Comparison of ENCODE assay signal across 14 cellular contexts in genomic region chr3:114659109-114660081, GRCh38.
DNase-seq lines count a peak whose midpoint lies in the region; ATAC-seq and TF ChIP-seq lines count a peak whose summit lies in the region.
"Had no signal": no experiment of that assay in that cellular context is flagged by ENCODE, and none has a peak within 500 bp of the region (broad histone marks: within the 10 kb centered on the region; RNA-seq: fewer than 3 reads in every experiment).

No MANE protein-coding gene starts in this region.

- no peaks in the 10 kb centered on the region for H3K27me3 Mint-ChIP-seq in neural crest cell (ENCODE audit: low read depth)

- H3K36me3 Mint-ChIP-seq in neural crest cell (ENCODE audit: low read depth) = peaks cover 3% of the 10 kb centered on the region
- H3K36me3 Mint-ChIP-seq: stimulated activated effector memory CD8-positive, alpha-beta T cell treated with anti-CD3 and anti-CD28 coated beads, Interleukin-12 subunit alpha, Interleukin-12 subunit beta, amount 100 ng/mL, for 72 hours had no signal

- no peak for TF ChIP-seq CTCF in neural crest cell (conservative IDR thresholded peaks at IDR 0.05)

- H3K4me3 Mint-ChIP-seq in neural crest cell = no peak overlapping the region
- H3K4me3 Mint-ChIP-seq: activated T-cell treated with anti-CD3 and anti-CD28 coated beads, Interleukin-2, amount 50 U/mL, for 72 hours; immature natural killer cell; stimulated activated effector memory CD8-positive, alpha-beta T cell treated with anti-CD3 and anti-CD28 coated beads, Interleukin-12 subunit alpha, Interleukin-12 subunit beta, amount 100 ng/mL, for 72 hours had no signal

- H3K9me3 Mint-ChIP-seq in neural crest cell = peaks cover 2% of the 10 kb centered on the region
- H3K9me3 Mint-ChIP-seq: stimulated activated effector memory CD8-positive, alpha-beta T cell treated with anti-CD3 and anti-CD28 coated beads, Interleukin-12 subunit alpha, Interleukin-12 subunit beta, amount 100 ng/mL, for 72 hours had no signal

- peaks cover 21% of the 10 kb centered on the region for H3K4me1 Mint-ChIP-seq in neural crest cell
- H3K4me1 Mint-ChIP-seq: immature natural killer cell; stimulated activated effector memory CD8-positive, alpha-beta T cell treated with anti-CD3 and anti-CD28 coated beads, Interleukin-12 subunit alpha, Interleukin-12 subunit beta, amount 100 ng/mL, for 72 hours had no signal

- no peak for ATAC-seq in GM21423 (IDR thresholded peaks at IDR 0.05; ENCODE audit: unreplicated experiment)
- ATAC-seq: activated T-cell treated with anti-CD3 and anti-CD28 coated beads, Interleukin-2, amount 50 U/mL, for 72 hours; stimulated activated effector memory CD8-positive, alpha-beta T cell treated with anti-CD3 and anti-CD28 coated beads, Interleukin-12 subunit alpha, Interleukin-12 subunit beta, amount 100 ng/mL, for 72 hours had no signal

- DNase-seq in NCI-H82 (lab: John Stamatoyannopoulos, UW) (peak; percentile 6), NCI-H82 treated with DMSO at 0.1 percent for 48 hours (lab: John Stamatoyannopoulos, UW; ENCODE audit: unreplicated experiment) (no peak), foreskin melanocyte (peak; percentile 23), neural crest cell (ENCODE audit: low read depth, low spot score) (no peak), SW480 (ENCODE audit: low spot score) (no peak), NCI-H1436 treated with DMSO at 0.1 percent for 48 hours (lab: John Stamatoyannopoulos, UW) (no peak)
- DNase-seq in activated naive CD4-positive, alpha-beta T cell (lab: John Stamatoyannopoulos, UW) = no peak
- DNase-seq: activated T-cell treated with anti-CD3 and anti-CD28 coated beads, Interleukin-2, amount 50 U/mL, for 72 hours; cortex of kidney; immature natural killer cell; NCI-H1105; spleen had no signal

- peak overlapping the region; percentile 43 for H3K27ac Mint-ChIP-seq in neural crest cell (ENCODE audit: unreplicated experiment)
- H3K27ac Mint-ChIP-seq: activated T-cell treated with anti-CD3 and anti-CD28 coated beads, Interleukin-2, amount 50 U/mL, for 72 hours; immature natural killer cell; stimulated activated effector memory CD8-positive, alpha-beta T cell treated with anti-CD3 and anti-CD28 coated beads, Interleukin-12 subunit alpha, Interleukin-12 subunit beta, amount 100 ng/mL, for 72 hours had no signal

Comparison
In these comparisons a context has a peak if more than half of its experiments do, and no peak if none do; other contexts are left out.
1. DNase-seq: peak in NCI-H82 (single experiment) and foreskin melanocyte (single experiment); none in NCI-H82 treated with DMSO at 0.1 percent for 48 hours (single experiment), neural crest cell (single experiment), activated naive CD4-positive, alpha-beta T cell (0 of 4), SW480 (single experiment) and NCI-H1436 treated with DMSO at 0.1 percent for 48 hours (single experiment).